Comparison of ENCODE assay signal across 1 cellular context in genomic region chr4:48472794-48473193, GRCh38.
TF ChIP-seq lines count a peak whose summit lies in the region.

No MANE protein-coding gene starts in this region.

TF ChIP-seq in H1, 55 proteins besides CTCF, POLR2A, EP300 and RAD21 (continued from another document):
- TF ChIP-seq USF2 (IDR thresholded peaks at IDR 0.05; ENCODE audit: low read length) (no peak), CHD2 (IDR thresholded peaks at IDR 0.05; ENCODE audit: low read length) (no peak), HDAC6 (IDR thresholded peaks at IDR 0.05; ENCODE audit: low read depth, low read length) (no peak), CBX5 (IDR thresholded peaks at IDR 0.05; ENCODE audit: low read depth, low read length) (no peak), EGR1 (IDR thresholded peaks at IDR 0.05; ENCODE audit: borderline replicate concordance, low read depth, low read length) (no peak), ATF3 (IDR thresholded peaks at IDR 0.05; ENCODE audit: insufficient read depth, low read depth, low read length) (no peak), KDM4A (IDR thresholded peaks at IDR 0.05; ENCODE audit: low read depth, low read length, severe bottlenecking) (no peak), CREB1 (IDR thresholded peaks at IDR 0.05) (no peak)
